ENCODE assay signal across 8 cellular contexts in the genomic region with DNA sequence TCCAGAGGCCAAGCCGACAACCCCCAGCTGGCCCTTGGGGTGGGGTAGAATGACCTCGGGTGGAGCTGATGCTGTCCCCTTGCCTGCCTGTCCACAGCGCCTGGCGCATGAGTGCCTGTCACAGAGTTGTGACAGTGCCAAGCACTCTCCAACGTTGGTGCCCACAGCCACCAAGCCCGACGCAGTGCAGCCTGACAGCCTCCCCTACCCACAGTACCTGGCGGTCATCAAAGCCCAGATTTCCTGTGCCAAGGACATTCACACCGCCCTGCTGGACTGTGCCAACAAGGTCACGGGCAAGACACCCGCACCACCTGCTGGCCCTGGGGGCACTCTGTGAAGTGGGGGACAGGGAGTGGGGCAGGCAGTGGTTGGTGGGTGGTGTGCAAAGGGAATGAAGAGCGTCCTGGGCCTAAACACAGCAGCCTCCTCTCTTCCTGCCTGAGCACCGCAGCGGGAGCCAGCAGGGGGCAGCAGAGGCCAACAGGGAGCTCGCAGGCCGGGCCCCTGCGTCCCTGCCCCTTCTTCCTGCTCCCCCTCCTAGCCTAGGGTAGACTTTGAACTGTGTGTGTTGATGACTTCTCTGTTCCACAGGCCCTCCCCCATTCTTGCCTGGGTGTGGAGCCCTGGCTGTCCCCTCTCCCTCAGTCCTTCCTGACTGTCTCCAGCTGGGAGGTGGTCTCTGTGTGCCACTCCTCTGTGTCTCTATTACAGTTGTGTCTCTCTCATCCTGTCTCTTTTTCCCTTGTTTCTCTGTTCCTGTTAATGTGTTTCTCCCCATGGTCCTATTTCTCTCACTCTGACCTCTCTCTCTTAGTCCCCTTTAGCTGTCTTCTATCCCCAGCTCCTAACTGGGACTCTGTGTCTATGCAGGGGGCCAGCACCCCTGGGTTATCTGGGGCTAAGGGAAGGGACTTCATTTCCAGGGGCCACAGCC. TPM values are rescaled to one million over a fixed set of nuclear protein-coding genes. Genes with fewer than 3 reads are reported as not detected.
DNase-seq lines count a peak whose midpoint lies in the region; ATAC-seq lines count a peak whose summit lies in the region.

No MANE protein-coding gene starts in this region.

- H3K27me3 Mint-ChIP-seq in central memory CD8-positive, alpha-beta T cell: no peaks in the 10 kb centered on the region

- peak; percentile 84 for DNase-seq in GDM1 (lab: John Stamatoyannopoulos, UW)
- DNase-seq in NCI-H446 treated with DMSO at 0.1 percent for 48 hours (lab: John Stamatoyannopoulos, UW): peak; percentile 43
- DNase-seq in activated CD4-positive, alpha-beta T cell treated with anti-CD3 and anti-CD28 coated beads for 1 hour: peak; percentile 92
- DNase-seq in central memory CD8-positive, alpha-beta T cell (ENCODE audit: low spot score in 2 of 2): peak; percentile 90 to 92
- DNase-seq in left colon: peak; percentile 91 to 97
- peak; percentile 96 to 97 for DNase-seq in stimulated activated CD4-positive, alpha-beta T cell treated with anti-CD3 and anti-CD28 coated beads, Interleukin-2, amount 100 ng/mL, for 24 hours

- H3K36me3 Mint-ChIP-seq in central memory CD8-positive, alpha-beta T cell (ENCODE audit: insufficient read depth): peaks cover 48% of the 10 kb centered on the region

- peak overlapping the region; percentile 65 for H3K4me3 Mint-ChIP-seq in central memory CD8-positive, alpha-beta T cell

- H3K4me1 Mint-ChIP-seq in central memory CD8-positive, alpha-beta T cell: peaks cover 57% of the 10 kb centered on the region

- no peaks in the 10 kb centered on the region for H3K9me3 Mint-ChIP-seq in central memory CD8-positive, alpha-beta T cell

- ATAC-seq in HG02973 (IDR thresholded peaks at IDR 0.05; ENCODE audit: unreplicated experiment) (peak; percentile 37), left colon (peak; percentile 70), HG02623 (IDR thresholded peaks at IDR 0.05; ENCODE audit: unreplicated experiment) (no peak)
- peak; percentile 30 for ATAC-seq in central memory CD8-positive, alpha-beta T cell (replicated peaks; ENCODE audit: extremely low read depth, poor library complexity, severe bottlenecking)

- intact Hi-C loops in left colon (cut with DNase I, micrococcal nuclease): no loop called here

- peak overlapping the region; percentile 93 for H3K27ac Mint-ChIP-seq in central memory CD8-positive, alpha-beta T cell (ENCODE audit: low read depth)

RNA-seq across cellular contexts. Expression of a gene that starts 6.5 kb away (rescaled TPM):
- total RNA-seq in left colon: 10 to 100 TPM; 30.4 to 32.4 TPM

RNA-seq across cellular contexts. Expression of a gene that starts 6.7 kb away (rescaled TPM):
- 10 to 100 TPM; 30.5 to 31.2 TPM for total RNA-seq in left colon

RNA-seq across cellular contexts. Expression of a gene that starts 9.0 kb away (rescaled TPM):
- 100 to 1,000 TPM; 152 to 391 TPM for total RNA-seq in left colon

RNA-seq across cellular contexts. Expression of a gene that starts 14.8 kb away (rescaled TPM):
- 1 to 10 TPM; 6.2 to 9.3 TPM for total RNA-seq in left colon

RNA-seq across cellular contexts. Expression of a gene that starts 38.1 kb away (rescaled TPM):
- 1,000 to 10,000 TPM; 1,556 to 1,578 TPM for total RNA-seq in left colon

Comparison
In these comparisons a context has a peak if more than half of its experiments do, and no peak if none do; other contexts are left out.
1. DNase-seq: peak in every context shown above with its lines; median percentile 96 in stimulated activated CD4-positive, alpha-beta T cell treated with anti-CD3 and anti-CD28 coated beads, Interleukin-2, amount 100 ng/mL, for 24 hours; 94 in left colon; 92 in activated CD4-positive, alpha-beta T cell treated with anti-CD3 and anti-CD28 coated beads for 1 hour; 91 in central memory CD8-positive, alpha-beta T cell; 84 in GDM1; 43 in NCI-H446 treated with DMSO at 0.1 percent for 48 hours.